In the genomic region with DNA sequence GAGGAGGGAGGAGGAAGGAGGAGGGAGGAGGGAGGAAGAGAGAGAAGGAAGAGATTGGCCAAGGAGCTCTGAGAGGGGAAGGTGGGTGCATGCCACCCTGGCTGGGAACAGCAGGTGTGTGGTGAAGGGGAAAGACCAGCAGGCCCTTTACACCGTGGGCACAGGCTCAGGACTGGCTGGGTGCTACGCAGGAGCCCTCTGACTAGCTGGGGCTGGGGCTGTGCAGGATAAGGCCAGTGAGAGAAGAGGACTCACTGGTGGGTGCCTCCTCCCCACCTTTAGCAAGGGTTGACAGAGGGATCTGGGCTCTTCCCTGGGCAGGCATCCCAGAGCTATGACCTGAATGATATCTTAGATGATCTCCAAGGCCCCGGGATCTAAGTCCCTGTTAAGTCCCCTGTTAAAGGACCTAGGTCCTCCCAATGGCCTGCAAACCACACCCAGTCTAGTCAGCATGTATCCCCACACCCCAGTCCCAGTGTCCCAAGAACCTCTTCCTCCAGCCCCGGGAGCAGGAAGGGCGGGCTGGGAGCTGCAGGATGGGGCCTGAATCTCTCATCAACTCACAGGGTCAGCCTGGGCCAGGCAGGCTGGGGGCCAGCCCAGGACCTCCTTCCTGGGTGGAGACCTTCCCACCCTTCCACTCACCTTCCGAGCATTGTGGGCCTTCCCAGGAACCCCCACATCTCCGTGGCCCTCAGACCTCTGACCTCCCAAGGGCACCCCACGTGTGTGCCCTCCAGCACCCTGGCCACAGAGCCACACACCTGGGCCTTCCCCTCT, we compare ENCODE assay signal across 24 cellular contexts. TPM values are rescaled to one million over a fixed set of nuclear protein-coding genes. Genes with fewer than 3 reads are reported as not detected.
DNase-seq lines count a peak whose midpoint lies in the region; ATAC-seq, FAIRE-seq and TF ChIP-seq lines count a peak whose summit lies in the region.
"Had no signal": no experiment of that assay in that cellular context is flagged by ENCODE, and none has a peak within 500 bp of the region (broad histone marks: within the 10 kb centered on the region; RNA-seq: fewer than 3 reads in every experiment).

No MANE protein-coding gene starts in this region.

- H3K36me3 ChIP-seq in Caco-2 (ENCODE audit: control insufficient read depth, insufficient read depth, low read length) (no peaks in the 10 kb centered on the region), heart left ventricle (no peaks in the 10 kb centered on the region), kidney (ENCODE audit: control insufficient read depth in 1 of 2, insufficient read depth in 2 of 2, low read length in 2 of 2) (no peaks in the 10 kb centered on the region), osteoblast (ENCODE audit: insufficient read depth, low read length) (no peaks in the 10 kb centered on the region)
- H3K36me3 ChIP-seq: SJSA1 had no signal

- H3K27me3 ChIP-seq in Caco-2 (replicated peaks; ENCODE audit: control insufficient read depth, insufficient read depth, low read length) (no peaks in the 10 kb centered on the region), heart left ventricle (no peaks in the 10 kb centered on the region), osteoblast (ENCODE audit: insufficient read depth, low read length) (no peaks in the 10 kb centered on the region)
- H3K27me3 ChIP-seq: SJSA1 had no signal

- CTCF ChIA-PET in Caco-2 (lab: Charles Lee) = interaction anchor here (0.6 kb wide), 1 partner anchor 1005 kb away, joined by 3 read pairs; no protein-coding TSS in a partner anchor
- CTCF ChIA-PET in Calu3 (lab: Charles Lee) = interaction anchor here (0.6 kb wide), 2 partner anchors 17 to 28 kb away, joined by 3 read pairs; no protein-coding TSS in a partner anchor

- H3K27ac Mint-ChIP-seq in Caco-2 (ENCODE audit: unreplicated experiment) = peak overlapping the region; percentile 36
- H3K27ac Mint-ChIP-seq in progenitor cell of endocrine pancreas = peak overlapping the region; percentile 64
- no peak overlapping the region for H3K27ac Mint-ChIP-seq in Calu3 (ENCODE audit: unreplicated experiment)
- H3K27ac Mint-ChIP-seq: B cell had no signal

- DNase-seq in Caco-2 (no peak), heart left ventricle (peak; percentile 65 to 83 (median 73)), kidney (peak; percentile 62), progenitor cell of endocrine pancreas (ENCODE audit: low spot score, unreplicated experiment) (no peak), kidney tubule cell (ENCODE audit: low spot score) (no peak), Calu3 (no peak), mucosa of gallbladder (ENCODE audit: low spot score) (no peak), osteoblast (ENCODE audit: insufficient read length, low spot score, missing footprints) (no peak)
- DNase-seq: Kasumi-1, MV-4-11, NCI-H1105, NCI-H146, NCI-H1930, NCI-H2107, NCI-H446, NCI-H524 treated with DMSO at 0.1 percent for 48 hours, NCI-H774 had no signal

- no peak overlapping the region for H3K9ac ChIP-seq in kidney (ENCODE audit: low read length in 2 of 2)

- H3K27ac ChIP-seq in heart left ventricle (peak overlapping the region; percentile 7 to 96 (median 78)), kidney (ENCODE audit: low read depth in 2 of 2, low read length in 2 of 2) (no peak overlapping the region), osteoblast (ENCODE audit: low read depth, low read length) (no peak overlapping the region)
- H3K27ac ChIP-seq: A549, SJSA1 had no signal

- intact Hi-C loops in Caco-2 (cut with micrococcal nuclease; ENCODE audit: unreplicated experiment) = no loop called here
- intact Hi-C loops in heart left ventricle (cut with DNase I) = loop anchor here in 2 of 10 donors (5.0 kb wide), 2 partner anchors 52 to 57 kb away; partner anchors contain the start of gene CDKN1C (in 1 of the 2)
- intact Hi-C loops in kidney (cut with DNase I) = no loop called here
- intact Hi-C loops in Calu3 (cut with micrococcal nuclease; ENCODE audit: unreplicated experiment) = no loop called here

- POLR2A ChIA-PET in Caco-2 (lab: Charles Lee) = no interaction called here

- H4K20me1 ChIP-seq in osteoblast (ENCODE audit: insufficient read depth, low read length) = no peaks in the 10 kb centered on the region

- TF ChIP-seq CTCF in Caco-2 (IDR thresholded peaks at IDR 0.05; ENCODE audit: insufficient read depth in 1 of 2, low read depth in 1 of 2, low read length in 1 of 2, severe bottlenecking in 1 of 2, unreplicated experiment in 1 of 2) (no peak), heart left ventricle (IDR thresholded peaks at IDR 0.05) (no peak), kidney (IDR thresholded peaks at IDR 0.05; ENCODE audit: borderline replicate concordance, extremely low read depth, insufficient read depth) (no peak), progenitor cell of endocrine pancreas (IDR thresholded peaks at IDR 0.05; ENCODE audit: unreplicated experiment) (no peak), Calu3 (IDR thresholded peaks at IDR 0.05; ENCODE audit: unreplicated experiment) (no peak), osteoblast (IDR thresholded peaks at IDR 0.05; ENCODE audit: extremely low read depth, low read depth, low read length) (no peak)

- no TSS peak for BruUV-seq in Caco-2 (replicated peaks; lab: Mats Ljungman, UMichigan)
- BruUV-seq in Calu3 (replicated peaks; lab: Mats Ljungman, UMichigan) = no TSS peak

- H3K4me3 Mint-ChIP-seq in Caco-2 (ENCODE audit: unreplicated experiment) (no peak overlapping the region), progenitor cell of endocrine pancreas (ENCODE audit: low read depth) (no peak overlapping the region), Calu3 (ENCODE audit: low read depth, unreplicated experiment) (no peak overlapping the region)
- H3K4me3 Mint-ChIP-seq: B cell had no signal

- H3K4me1 ChIP-seq in Caco-2 (peaks cover 13% of the 10 kb centered on the region), heart left ventricle (peaks cover 7 to 41% (median 31%) of the 10 kb centered on the region in 12 donors), kidney (ENCODE audit: control insufficient read depth in 1 of 2, insufficient read depth in 1 of 2, low read depth in 1 of 2, low read length in 2 of 2) (peaks cover 0 to 13% of the 10 kb centered on the region in 2 donors), osteoblast (ENCODE audit: insufficient read depth, low read length) (peaks cover 18% of the 10 kb centered on the region)

- FAIRE-seq in kidney (lab: Jason Lieb, UNC) = no peak
- FAIRE-seq: A549, D721Med, GM18507, H54, RCC 7860 had no signal

- TF ChIP-seq POLR2A in heart left ventricle (IDR thresholded peaks at IDR 0.05) = no peak

- no peaks in the 10 kb centered on the region for H3K27me3 Mint-ChIP-seq in Caco-2 (ENCODE audit: insufficient read depth, unreplicated experiment)
- peaks cover 24% of the 10 kb centered on the region for H3K27me3 Mint-ChIP-seq in progenitor cell of endocrine pancreas
- peaks cover 41% of the 10 kb centered on the region for H3K27me3 Mint-ChIP-seq in Calu3 (ENCODE audit: unreplicated experiment)
- H3K27me3 Mint-ChIP-seq: B cell had no signal

- WGBS in heart left ventricle, 4 donors = 67 to 80% (median 71%) methylated on average over 6 to 8 of the region's 8 CpGs

- peaks cover 25% of the 10 kb centered on the region for H3K9me3 Mint-ChIP-seq in Caco-2 (ENCODE audit: unreplicated experiment)
- peaks cover 17% of the 10 kb centered on the region for H3K9me3 Mint-ChIP-seq in progenitor cell of endocrine pancreas (ENCODE audit: low read depth)
- H3K9me3 Mint-ChIP-seq in Calu3 (ENCODE audit: low read depth, unreplicated experiment) = peaks cover 13% of the 10 kb centered on the region

- no peak overlapping the region for H3K4me2 ChIP-seq in osteoblast (ENCODE audit: insufficient read depth, low read length)
- H3K4me2 ChIP-seq: A549 had no signal

- no peaks in the 10 kb centered on the region for H3K79me2 ChIP-seq in osteoblast (ENCODE audit: insufficient read depth, low read length)

- peak; percentile 45 to 74 (median 49) for ATAC-seq in heart left ventricle
- ATAC-seq: A549 had no signal

- H3K9me3 ChIP-seq in Caco-2 (peaks cover 13% of the 10 kb centered on the region; the same call in 1 of the 2 replicates), heart left ventricle (peaks cover 0 to 14% (median 0%) of the 10 kb centered on the region in 12 donors), kidney (ENCODE audit: control insufficient read depth in 1 of 2, low read length in 2 of 2) (peaks cover 0 to 12% of the 10 kb centered on the region in 2 donors), osteoblast (ENCODE audit: low read depth, low read length) (no peaks in the 10 kb centered on the region)

- H3K4me1 Mint-ChIP-seq in Caco-2 (ENCODE audit: low read depth, unreplicated experiment) (peaks cover 6% of the 10 kb centered on the region), progenitor cell of endocrine pancreas (ENCODE audit: low read depth) (peaks cover 8% of the 10 kb centered on the region), Calu3 (ENCODE audit: low read depth, unreplicated experiment) (peaks cover 8% of the 10 kb centered on the region)
- H3K4me1 Mint-ChIP-seq: B cell had no signal

- H3K36me3 Mint-ChIP-seq in Caco-2 (ENCODE audit: insufficient read depth, unreplicated experiment) = no peaks in the 10 kb centered on the region
- H3K36me3 Mint-ChIP-seq in progenitor cell of endocrine pancreas (ENCODE audit: insufficient read depth) = peaks cover 8% of the 10 kb centered on the region
- no peaks in the 10 kb centered on the region for H3K36me3 Mint-ChIP-seq in Calu3 (ENCODE audit: insufficient read depth, unreplicated experiment)

- no peak overlapping the region for H2AFZ ChIP-seq in osteoblast (ENCODE audit: low read length)

- H3K4me3 ChIP-seq in Caco-2 (ENCODE audit: low read depth, low read length) (no peak overlapping the region), heart left ventricle (no peak overlapping the region), kidney (ENCODE audit: low read length in 2 of 2) (no peak overlapping the region), osteoblast (ENCODE audit: insufficient read depth, low read length) (no peak overlapping the region)
- H3K4me3 ChIP-seq: A549, SJSA1 had no signal

RNA-seq across cellular contexts. Expression of gene CDKN1C, which starts 55.4 kb away (rescaled TPM):
- total RNA-seq in Caco-2 (2022) = 15.0 and 25.5 TPM in 2 replicates
- 10 to 100 TPM; 18.8 to 39.1 (median 33.4) TPM for total RNA-seq in heart left ventricle
- polyA plus RNA-seq in heart left ventricle = 10 to 100 TPM; 31.4 to 42.5 TPM
- 54.8 TPM for total RNA-seq in kidney
- 192 TPM for polyA plus RNA-seq in kidney (ENCODE audit: insufficient read depth, low read depth, low replicate concordance)
- total RNA-seq in progenitor cell of endocrine pancreas = 247 and 268 TPM in 2 replicates
- total RNA-seq in Calu3 (2022) = 2.2 and 2.4 TPM in 2 replicates
- 59.4 TPM for total RNA-seq in mucosa of gallbladder
- 10.9 and 13.3 TPM in 2 replicates for total RNA-seq in osteoblast

Comparison
In these comparisons a context has a peak if more than half of its experiments do, and no peak if none do; other contexts are left out.
1. DNase-seq: peak in heart left ventricle (5 of 5) and kidney (single experiment); none in Caco-2 (0 of 2), progenitor cell of endocrine pancreas (single experiment), kidney tubule cell (single experiment), Calu3 (single experiment), mucosa of gallbladder (single experiment) and osteoblast (single experiment).
2. H3K27ac ChIP-seq: peak in heart left ventricle (12 of 12); none in kidney (0 of 2) and osteoblast (single experiment).